In the genomic region with DNA sequence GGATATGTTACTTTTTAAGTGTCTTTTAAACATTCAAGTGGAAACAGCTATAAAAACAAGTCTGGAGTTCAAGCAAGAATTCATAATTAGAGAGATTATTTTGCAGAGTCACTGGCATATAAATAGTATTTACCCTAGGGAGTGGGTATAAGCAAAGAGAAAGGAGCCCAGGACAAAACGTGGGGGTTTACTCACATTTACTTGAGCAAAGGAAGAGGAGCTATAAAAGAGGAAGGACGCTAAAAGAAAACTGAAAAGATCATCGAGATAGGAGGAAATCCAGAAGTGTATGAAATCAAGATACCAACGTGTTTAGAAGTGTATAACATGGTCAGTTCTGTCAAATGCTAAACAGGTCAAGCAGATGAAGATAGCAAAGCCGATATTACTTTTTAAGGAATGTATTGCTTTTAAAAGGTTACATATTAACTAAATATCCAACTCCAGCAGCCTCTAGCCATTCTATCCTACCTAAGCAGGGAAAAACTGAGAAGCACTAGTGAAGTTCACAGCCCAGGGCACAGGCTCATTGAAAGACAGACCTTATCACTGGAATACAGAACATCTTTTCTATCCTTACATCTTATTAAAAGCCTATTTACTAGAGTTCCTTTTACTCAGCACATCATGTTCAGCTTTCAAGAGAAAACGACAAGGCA, we compare ENCODE assay signal across 16 cellular contexts. TPM values are rescaled to one million over a fixed set of nuclear protein-coding genes. Genes with fewer than 3 reads are reported as not detected.
DNase-seq lines count a peak whose midpoint lies in the region; ATAC-seq and TF ChIP-seq lines count a peak whose summit lies in the region.
"Had no signal": no experiment of that assay in that cellular context is flagged by ENCODE, and none has a peak within 500 bp of the region (broad histone marks: within the 10 kb centered on the region; RNA-seq: fewer than 3 reads in every experiment).

No MANE protein-coding gene starts in this region.

- 29 to 40% methylated on average over 6 of the region's 6 CpGs for WGBS in heart right ventricle, 2 donors

- H3K4me3 ChIP-seq in heart right ventricle = no peak overlapping the region
- H3K4me3 ChIP-seq: SJCRH30 had no signal

- peaks cover 3% of the 10 kb centered on the region for H3K36me3 Mint-ChIP-seq in type B pancreatic cell
- peaks cover 12% of the 10 kb centered on the region for H3K36me3 Mint-ChIP-seq in activated naive CD8-positive, alpha-beta T cell treated with anti-CD3 and anti-CD28 coated beads for 36 hours

- TF ChIP-seq CTCF in heart right ventricle (IDR thresholded peaks at IDR 0.05) = no peak
- no peak for TF ChIP-seq CTCF in type B pancreatic cell (conservative IDR thresholded peaks at IDR 0.05)

- intact Hi-C loops in heart right ventricle (cut with DNase I) = no loop called here
- intact Hi-C loops in Right ventricle myocardium inferior (cut with DNase I) = no loop called here

- peak overlapping the region; percentile 18 for H3K4me3 Mint-ChIP-seq in type B pancreatic cell
- H3K4me3 Mint-ChIP-seq in activated naive CD8-positive, alpha-beta T cell treated with anti-CD3 and anti-CD28 coated beads for 36 hours = no peak overlapping the region
- H3K4me3 Mint-ChIP-seq: activated B cell treated with CpG ODN at 0.5 μM for 24 hours; naive thymus-derived CD4-positive, alpha-beta T cell had no signal

- H3K27me3 Mint-ChIP-seq in type B pancreatic cell = no peaks in the 10 kb centered on the region
- H3K27me3 Mint-ChIP-seq in activated naive CD8-positive, alpha-beta T cell treated with anti-CD3 and anti-CD28 coated beads for 36 hours = no peaks in the 10 kb centered on the region
- H3K27me3 Mint-ChIP-seq: activated B cell treated with CpG ODN at 0.5 μM for 24 hours; naive thymus-derived CD4-positive, alpha-beta T cell had no signal

- ATAC-seq in heart right ventricle = peak in 2 of 8 donors; percentile 55 to 58
- ATAC-seq in Right ventricle myocardium inferior = no peak
- ATAC-seq in GM21515 (IDR thresholded peaks at IDR 0.05; ENCODE audit: unreplicated experiment) = no peak
- no peak for ATAC-seq in HG03095 (IDR thresholded peaks at IDR 0.05; ENCODE audit: unreplicated experiment)
- ATAC-seq: naive thymus-derived CD4-positive, alpha-beta T cell had no signal

- no peak overlapping the region for H3K27ac Mint-ChIP-seq in type B pancreatic cell
- H3K27ac Mint-ChIP-seq in activated naive CD8-positive, alpha-beta T cell treated with anti-CD3 and anti-CD28 coated beads for 36 hours = no peak overlapping the region
- H3K27ac Mint-ChIP-seq: activated B cell treated with CpG ODN at 0.5 μM for 24 hours had no signal

- peaks cover 5% of the 10 kb centered on the region for H3K4me1 Mint-ChIP-seq in type B pancreatic cell (ENCODE audit: unreplicated experiment)
- peaks cover 20% of the 10 kb centered on the region for H3K4me1 Mint-ChIP-seq in activated naive CD8-positive, alpha-beta T cell treated with anti-CD3 and anti-CD28 coated beads for 36 hours

- H3K9me3 Mint-ChIP-seq in type B pancreatic cell = no peaks in the 10 kb centered on the region
- peaks cover 5% of the 10 kb centered on the region for H3K9me3 Mint-ChIP-seq in activated naive CD8-positive, alpha-beta T cell treated with anti-CD3 and anti-CD28 coated beads for 36 hours
- H3K9me3 Mint-ChIP-seq: activated B cell treated with CpG ODN at 0.5 μM for 24 hours; naive thymus-derived CD4-positive, alpha-beta T cell had no signal

- H3K9me3 ChIP-seq in heart right ventricle = no peaks in the 10 kb centered on the region
- H3K9me3 ChIP-seq: SJCRH30 had no signal

- no peak for DNase-seq in heart right ventricle
- no peak for DNase-seq in Right ventricle myocardium inferior (ENCODE audit: missing footprints)
- DNase-seq in SKM-1 (lab: John Stamatoyannopoulos, UW; ENCODE audit: unreplicated experiment) = peak; percentile 49
- DNase-seq in kidney glomerular epithelial cell (lab: John Stamatoyannopoulos, UW) = peak; percentile 57
- no peak for DNase-seq in type B pancreatic cell (ENCODE audit: extremely low spot score, unreplicated experiment)
- no peak for DNase-seq in activated naive CD8-positive, alpha-beta T cell treated with anti-CD3 and anti-CD28 coated beads for 36 hours
- DNase-seq: activated B cell treated with CpG ODN at 0.5 μM for 24 hours; activated T-cell treated with anti-CD3 and anti-CD28 coated beads for 4 hours; amygdala; DMS153; naive thymus-derived CD4-positive, alpha-beta T cell; NCI-H1105 treated with DMSO at 0.1 percent for 48 hours; NCI-H524 treated with DMSO at 0.1 percent for 48 hours; SJCRH30 had no signal

- H3K36me3 ChIP-seq in heart right ventricle = peaks cover 0 to 1% (median 0%) of the 10 kb centered on the region in 9 donors
- H3K36me3 ChIP-seq: SJCRH30 had no signal

- H3K4me1 ChIP-seq in heart right ventricle = peaks cover 0 to 47% (median 37%) of the 10 kb centered on the region in 9 donors

- H3K27ac ChIP-seq in heart right ventricle = peak overlapping the region in 6 of 10 donors; percentile 1 to 46 (median 30)
- H3K27ac ChIP-seq: SJCRH30 had no signal

- no peaks in the 10 kb centered on the region for H3K27me3 ChIP-seq in heart right ventricle
- H3K27me3 ChIP-seq: SJCRH30 had no signal

RNA-seq across cellular contexts. Expression of a gene that starts 8.6 kb away (rescaled TPM):
- 10 to 100 TPM in 9 of 10 donors, 1 to 10 TPM in 1; 8.9 to 27.3 (median 19.8) TPM for total RNA-seq in heart right ventricle
- polyA plus RNA-seq in heart right ventricle = 1 to 10 TPM; 4.0 to 8.6 TPM
- total RNA-seq in Right ventricle myocardium inferior = 14.7 TPM
- 11.9 and 17.2 TPM in 2 replicates for total RNA-seq in type B pancreatic cell (ENCODE audit: low replicate concordance)
- total RNA-seq in activated naive CD8-positive, alpha-beta T cell treated with anti-CD3 and anti-CD28 coated beads for 36 hours = 1 to 10 TPM; 2.6 to 3.7 TPM

Comparison
In these comparisons a context has a peak if more than half of its experiments do, and no peak if none do; other contexts are left out.
1. DNase-seq: peak in SKM-1 (single experiment) and kidney glomerular epithelial cell (single experiment); none in heart right ventricle (0 of 2), Right ventricle myocardium inferior (single experiment), type B pancreatic cell (single experiment) and activated naive CD8-positive, alpha-beta T cell treated with anti-CD3 and anti-CD28 coated beads for 36 hours (single experiment).